1 cellular context compared by ENCODE assay signal in genomic region chr11:72048718-72049460, GRCh38.
TF ChIP-seq lines count a peak whose summit lies in the region.

No MANE protein-coding gene starts in this region.

TF ChIP-seq in WTC11, 78 proteins besides CTCF, POLR2A, EP300 and RAD21 (continued from another document):
- TF ChIP-seq ZNF532 (CRISPR knock-in tag; IDR thresholded peaks at IDR 0.05; ENCODE audit: borderline replicate concordance) (no peak), USF1 (CRISPR knock-in tag; IDR thresholded peaks at IDR 0.05) (no peak), CREB1 (CRISPR knock-in tag; IDR thresholded peaks at IDR 0.05) (no peak), ZNF396 (CRISPR knock-in tag; IDR thresholded peaks at IDR 0.05; ENCODE audit: borderline replicate concordance) (no peak), ATF1 (CRISPR knock-in tag; IDR thresholded peaks at IDR 0.05) (no peak), GABPB1 (CRISPR knock-in tag; IDR thresholded peaks at IDR 0.05) (no peak), MXD4 (CRISPR knock-in tag; IDR thresholded peaks at IDR 0.05; ENCODE audit: borderline replicate concordance) (no peak), HMGA2 (CRISPR knock-in tag; IDR thresholded peaks at IDR 0.05) (no peak), NR2C2 (CRISPR knock-in tag; IDR thresholded peaks at IDR 0.05) (no peak), GTF2I (CRISPR knock-in tag; conservative IDR thresholded peaks at IDR 0.05) (no peak), ZSCAN18 (CRISPR knock-in tag; IDR thresholded peaks at IDR 0.05) (no peak), STAT6 (CRISPR knock-in tag; conservative IDR thresholded peaks at IDR 0.05; ENCODE audit: low read depth) (no peak)
- TF ChIP-seq, protein P1, sequence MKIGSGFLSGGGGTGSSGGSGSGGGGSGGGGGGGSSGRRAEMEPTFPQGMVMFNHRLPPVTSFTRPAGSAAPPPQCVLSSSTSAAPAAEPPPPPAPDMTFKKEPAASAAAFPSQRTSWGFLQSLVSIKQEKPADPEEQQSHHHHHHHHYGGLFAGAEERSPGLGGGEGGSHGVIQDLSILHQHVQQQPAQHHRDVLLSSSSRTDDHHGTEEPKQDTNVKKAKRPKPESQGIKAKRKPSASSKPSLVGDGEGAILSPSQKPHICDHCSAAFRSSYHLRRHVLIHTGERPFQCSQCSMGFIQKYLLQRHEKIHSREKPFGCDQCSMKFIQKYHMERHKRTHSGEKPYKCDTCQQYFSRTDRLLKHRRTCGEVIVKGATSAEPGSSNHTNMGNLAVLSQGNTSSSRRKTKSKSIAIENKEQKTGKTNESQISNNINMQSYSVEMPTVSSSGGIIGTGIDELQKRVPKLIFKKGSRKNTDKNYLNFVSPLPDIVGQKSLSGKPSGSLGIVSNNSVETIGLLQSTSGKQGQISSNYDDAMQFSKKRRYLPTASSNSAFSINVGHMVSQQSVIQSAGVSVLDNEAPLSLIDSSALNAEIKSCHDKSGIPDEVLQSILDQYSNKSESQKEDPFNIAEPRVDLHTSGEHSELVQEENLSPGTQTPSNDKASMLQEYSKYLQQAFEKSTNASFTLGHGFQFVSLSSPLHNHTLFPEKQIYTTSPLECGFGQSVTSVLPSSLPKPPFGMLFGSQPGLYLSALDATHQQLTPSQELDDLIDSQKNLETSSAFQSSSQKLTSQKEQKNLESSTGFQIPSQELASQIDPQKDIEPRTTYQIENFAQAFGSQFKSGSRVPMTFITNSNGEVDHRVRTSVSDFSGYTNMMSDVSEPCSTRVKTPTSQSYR (CRISPR knock-in tag; IDR thresholded peaks at IDR 0.05), result no peak
